1 cellular context compared by ENCODE assay signal in genomic region chr2:86441789-86442641, GRCh38.
TF ChIP-seq lines count a peak whose summit lies in the region.

No MANE protein-coding gene starts in this region.

TF ChIP-seq in GM23338, 12 proteins besides CTCF, POLR2A, EP300 and RAD21 (continued from another document):
- no peak for TF ChIP-seq ZNF462 (CRISPR knock-in tag; IDR thresholded peaks at IDR 0.05)
- TF ChIP-seq ETS1 (IDR thresholded peaks at IDR 0.05): no peak
- no peak for TF ChIP-seq NANOG (IDR thresholded peaks at IDR 0.05; ENCODE audit: borderline replicate concordance)
- no peak for TF ChIP-seq STAT1 (IDR thresholded peaks at IDR 0.05; ENCODE audit: unreplicated experiment)
- no peak for TF ChIP-seq POLR2AphosphoS5 (IDR thresholded peaks at IDR 0.05; ENCODE audit: low read depth)
